In the genomic region with DNA sequence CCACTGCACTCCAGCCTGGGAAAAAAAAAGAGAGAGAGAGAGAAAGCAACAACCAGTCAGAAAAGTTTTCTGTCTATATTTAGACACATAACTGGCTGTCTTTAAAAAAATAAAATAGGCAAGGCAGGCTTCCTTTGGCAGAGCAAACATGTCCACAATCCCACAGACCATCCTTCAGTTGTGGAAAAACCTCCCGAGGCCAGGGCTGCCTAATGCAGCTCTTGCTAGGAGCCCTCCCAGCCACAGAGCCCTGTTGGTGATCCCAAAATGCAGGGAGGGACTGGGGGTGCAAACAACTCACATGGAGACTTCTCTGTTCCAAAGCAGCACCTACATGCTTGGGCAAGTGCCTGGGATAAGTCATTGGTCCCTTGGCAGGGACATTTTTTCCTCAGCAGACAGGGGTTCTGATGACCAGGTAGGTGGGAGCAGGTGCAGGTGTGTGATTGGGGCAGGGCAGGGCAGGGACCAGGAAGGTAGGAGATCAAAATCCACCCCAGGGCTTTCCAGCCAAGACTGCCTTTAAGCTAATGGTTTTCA, we compare ENCODE assay signal across 15 cellular contexts.
"Had no signal": no experiment of that assay in that cellular context is flagged by ENCODE, and none has a peak within 500 bp of the region (broad histone marks: within the 10 kb centered on the region; RNA-seq: fewer than 3 reads in every experiment).

No MANE protein-coding gene starts in this region.

- H3K27me3 ChIP-seq: brain microvascular endothelial cell, heart left ventricle, SJSA1 had no signal

- H3K4me1 ChIP-seq: prostate gland had no signal

- H3K4me3 ChIP-seq: heart left ventricle, prostate gland, SJSA1 had no signal

- H3K9me3 ChIP-seq: prostate gland, SJSA1 had no signal

- H3K4me3 Mint-ChIP-seq: activated CD4-positive, alpha-beta memory T cell treated with anti-CD3 and anti-CD28 coated beads for 36 hours; activated naive CD8-positive, alpha-beta T cell treated with anti-CD3 and anti-CD28 coated beads for 36 hours; activated T-cell treated with anti-CD3 and anti-CD28 coated beads, Interleukin-2, amount 50 U/mL, for 72 hours; natural killer cell treated with Interleukin-12 subunit alpha and Interleukin-12 subunit beta and Interleukin-15 and Interleukin-18, amount 100 ng/mL, for 72 hours; type B pancreatic cell had no signal

- H3K27ac Mint-ChIP-seq: activated CD4-positive, alpha-beta memory T cell treated with anti-CD3 and anti-CD28 coated beads for 36 hours; activated naive CD8-positive, alpha-beta T cell treated with anti-CD3 and anti-CD28 coated beads for 36 hours; activated T-cell treated with anti-CD3 and anti-CD28 coated beads, Interleukin-2, amount 50 U/mL, for 72 hours; natural killer cell treated with Interleukin-12 subunit alpha and Interleukin-12 subunit beta and Interleukin-15 and Interleukin-18, amount 100 ng/mL, for 72 hours; type B pancreatic cell had no signal

- H3K36me3 ChIP-seq: brain microvascular endothelial cell, heart left ventricle, prostate gland, SJSA1 had no signal

- H3K9me3 Mint-ChIP-seq: activated naive CD8-positive, alpha-beta T cell treated with anti-CD3 and anti-CD28 coated beads for 36 hours; natural killer cell treated with Interleukin-12 subunit alpha and Interleukin-12 subunit beta and Interleukin-15 and Interleukin-18, amount 100 ng/mL, for 72 hours; type B pancreatic cell had no signal

- DNase-seq: activated CD4-positive, alpha-beta memory T cell treated with anti-CD3 and anti-CD28 coated beads for 36 hours; activated gamma-delta T cell treated with Interleukin-2 at 50 U/mL for 16 hours; activated naive CD8-positive, alpha-beta T cell treated with anti-CD3 and anti-CD28 coated beads for 36 hours; activated T-cell treated with anti-CD3 and anti-CD28 coated beads, Interleukin-2, amount 50 U/mL, for 72 hours; brain microvascular endothelial cell; foreskin fibroblast; heart left ventricle; occipital lobe; stimulated activated CD4-positive, alpha-beta T cell treated with anti-CD3 and anti-CD28 coated beads, Interleukin-4, amount 100 ng/mL, for 1 hour; stimulated activated CD8-positive, alpha-beta memory T cell treated with anti-CD3 and anti-CD28 coated beads, Interleukin-4, amount 100 ng/mL, for 48 hours; SW 1271 had no signal

- ATAC-seq: activated T-cell treated with anti-CD3 and anti-CD28 coated beads, Interleukin-2, amount 50 U/mL, for 72 hours; heart left ventricle; natural killer cell treated with Interleukin-12 subunit alpha and Interleukin-12 subunit beta and Interleukin-15 and Interleukin-18, amount 100 ng/mL, for 72 hours had no signal

- H3K36me3 Mint-ChIP-seq: activated CD4-positive, alpha-beta memory T cell treated with anti-CD3 and anti-CD28 coated beads for 36 hours; activated naive CD8-positive, alpha-beta T cell treated with anti-CD3 and anti-CD28 coated beads for 36 hours; natural killer cell treated with Interleukin-12 subunit alpha and Interleukin-12 subunit beta and Interleukin-15 and Interleukin-18, amount 100 ng/mL, for 72 hours; type B pancreatic cell had no signal

- H3K27ac ChIP-seq: brain microvascular endothelial cell, prostate gland, SJSA1 had no signal
